12 cellular contexts compared by ENCODE assay signal in the genomic region with DNA sequence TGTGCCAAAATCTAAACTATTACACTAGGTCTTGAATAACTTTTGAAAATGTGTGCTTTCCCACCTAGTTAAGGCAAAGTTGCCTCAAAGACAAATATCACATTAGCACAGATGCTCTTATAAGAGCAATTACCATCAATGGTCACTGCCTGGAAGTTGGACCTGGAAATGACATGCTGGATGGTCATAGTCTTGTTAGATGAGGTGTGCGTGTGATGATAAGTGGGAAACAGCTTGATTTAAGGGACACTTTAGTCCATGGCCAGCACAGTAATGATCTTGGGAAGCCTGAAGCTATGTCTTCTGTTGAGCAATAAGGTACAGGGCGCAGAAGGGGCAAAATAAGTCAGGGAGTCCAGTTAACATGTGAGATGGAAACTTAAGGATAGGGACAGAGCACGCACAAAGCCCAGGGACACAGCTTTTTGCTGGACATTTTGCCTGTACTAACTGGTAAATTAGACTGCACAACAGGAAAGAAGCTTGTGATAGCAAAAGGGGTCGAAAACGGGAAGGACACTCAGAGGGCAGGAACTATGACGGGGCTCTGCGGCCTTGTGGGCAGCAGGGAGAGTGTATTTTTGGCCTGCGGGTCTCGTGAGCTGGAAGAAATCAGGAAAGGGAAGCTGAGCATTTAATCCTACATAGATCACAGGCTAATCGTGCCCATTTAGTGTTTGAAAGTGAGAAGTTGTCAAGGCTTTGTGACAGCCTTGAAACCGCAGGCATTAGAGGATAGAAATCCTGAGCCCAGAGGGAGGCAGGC.
DNase-seq lines count a peak whose midpoint lies in the region; ATAC-seq and TF ChIP-seq lines count a peak whose summit lies in the region.
"Had no signal": no experiment of that assay in that cellular context is flagged by ENCODE, and none has a peak within 500 bp of the region (broad histone marks: within the 10 kb centered on the region; RNA-seq: fewer than 3 reads in every experiment).

No MANE protein-coding gene starts in this region.

- intact Hi-C loops in left ventricle myocardium superior (cut with micrococcal nuclease) (no loop called here), Calu3 (cut with micrococcal nuclease; ENCODE audit: unreplicated experiment) (loop anchor here (5.0 kb wide), 1 partner anchor 67 kb away; a partner anchor contains a TSS)
- intact Hi-C loops in activated T-helper 2 cell treated with anti-CD3 and anti-CD28 coated beads, Interferon-gamma antibody, Interleukin-2, Interleukin-4, amounts not matched to agents 10 μg/mL and 5 μg/mL and 100 μg/mL, durations not matched to agents 14 hours and 24 hours and 36 hours (cut with micrococcal nuclease), result no loop called here

- H3K9me3 Mint-ChIP-seq in progenitor cell of endocrine pancreas (ENCODE audit: low read depth), result no peaks in the 10 kb centered on the region
- no peaks in the 10 kb centered on the region for H3K9me3 Mint-ChIP-seq in Calu3 (ENCODE audit: low read depth, unreplicated experiment)
- no peaks in the 10 kb centered on the region for H3K9me3 Mint-ChIP-seq in activated T-helper 2 cell treated with anti-CD3 and anti-CD28 coated beads, Interferon-gamma antibody, Interleukin-2, Interleukin-4, amounts not matched to agents 10 μg/mL and 5 μg/mL and 100 μg/mL, durations not matched to agents 14 hours and 24 hours and 36 hours

- H3K27me3 Mint-ChIP-seq in progenitor cell of endocrine pancreas (no peaks in the 10 kb centered on the region), Calu3 (ENCODE audit: unreplicated experiment) (no peaks in the 10 kb centered on the region)
- no peaks in the 10 kb centered on the region for H3K27me3 Mint-ChIP-seq in activated T-helper 2 cell treated with anti-CD3 and anti-CD28 coated beads, Interferon-gamma antibody, Interleukin-2, Interleukin-4, amounts not matched to agents 10 μg/mL and 5 μg/mL and 100 μg/mL, durations not matched to agents 14 hours and 24 hours and 36 hours (ENCODE audit: low read depth)

- CTCF ChIA-PET in Calu3 (lab: Charles Lee), result interaction anchor here (1.1 kb wide), 1 partner anchor 37 kb away, joined by 4 read pairs; no protein-coding TSS in a partner anchor

- peak; percentile 40 for DNase-seq in GF-D8 (lab: John Stamatoyannopoulos, UW)
- DNase-seq in SKM-1 treated with dmso at 0.1 percent for 144 hours (lab: John Stamatoyannopoulos, UW; ENCODE audit: unreplicated experiment), result peak; percentile 82
- peak; percentile 41 for DNase-seq in left ventricle myocardium superior
- no peak for DNase-seq in progenitor cell of endocrine pancreas (ENCODE audit: low spot score, unreplicated experiment)
- DNase-seq in Calu3, result no peak
- no peak for DNase-seq in activated T-helper 2 cell treated with anti-CD3 and anti-CD28 coated beads, Interferon-gamma antibody, Interleukin-2, Interleukin-4, amounts not matched to agents 10 μg/mL and 5 μg/mL and 100 μg/mL, durations not matched to agents 14 hours and 24 hours and 36 hours (ENCODE audit: low spot score)
- DNase-seq: activated naive CD4-positive, alpha-beta T cell treated with anti-CD3 and anti-CD28 coated beads, Interleukin-2, amount 50 U/mL, for 16 hours; NCI-H187 treated with DMSO at 0.1 percent for 48 hours; SHP77; stimulated activated CD4-positive, alpha-beta T cell treated with anti-CD3 and anti-CD28 coated beads, Interleukin-2, amount 100 ng/mL, for 24 hours had no signal

- H3K4me3 Mint-ChIP-seq in progenitor cell of endocrine pancreas (ENCODE audit: low read depth), result no peak overlapping the region
- no peak overlapping the region for H3K4me3 Mint-ChIP-seq in Calu3 (ENCODE audit: low read depth, unreplicated experiment)
- H3K4me3 Mint-ChIP-seq in activated T-helper 2 cell treated with anti-CD3 and anti-CD28 coated beads, Interferon-gamma antibody, Interleukin-2, Interleukin-4, amounts not matched to agents 10 μg/mL and 5 μg/mL and 100 μg/mL, durations not matched to agents 14 hours and 24 hours and 36 hours (ENCODE audit: low read depth), result no peak overlapping the region

- H3K27ac Mint-ChIP-seq in progenitor cell of endocrine pancreas (peak overlapping the region; percentile 79), Calu3 (ENCODE audit: unreplicated experiment) (no peak overlapping the region)
- no peak overlapping the region for H3K27ac Mint-ChIP-seq in activated T-helper 2 cell treated with anti-CD3 and anti-CD28 coated beads, Interferon-gamma antibody, Interleukin-2, Interleukin-4, amounts not matched to agents 10 μg/mL and 5 μg/mL and 100 μg/mL, durations not matched to agents 14 hours and 24 hours and 36 hours

- peak; percentile 74 for ATAC-seq in left ventricle myocardium superior
- ATAC-seq in HG03432 (IDR thresholded peaks at IDR 0.05; ENCODE audit: unreplicated experiment), result no peak
- no peak for ATAC-seq in GM18517 (IDR thresholded peaks at IDR 0.05; ENCODE audit: unreplicated experiment)

- BruUV-seq in Calu3 (replicated peaks; lab: Mats Ljungman, UMichigan), result no TSS peak

- TF ChIP-seq CTCF in progenitor cell of endocrine pancreas (IDR thresholded peaks at IDR 0.05; ENCODE audit: unreplicated experiment) (no peak), Calu3 (IDR thresholded peaks at IDR 0.05; ENCODE audit: unreplicated experiment) (no peak)

- H3K4me1 Mint-ChIP-seq in progenitor cell of endocrine pancreas (ENCODE audit: low read depth) (peaks cover 66% of the 10 kb centered on the region), Calu3 (ENCODE audit: low read depth, unreplicated experiment) (peaks cover 93% of the 10 kb centered on the region)
- H3K4me1 Mint-ChIP-seq in activated T-helper 2 cell treated with anti-CD3 and anti-CD28 coated beads, Interferon-gamma antibody, Interleukin-2, Interleukin-4, amounts not matched to agents 10 μg/mL and 5 μg/mL and 100 μg/mL, durations not matched to agents 14 hours and 24 hours and 36 hours (ENCODE audit: low read depth), result no peaks in the 10 kb centered on the region

- H3K36me3 Mint-ChIP-seq in progenitor cell of endocrine pancreas (ENCODE audit: insufficient read depth), result no peaks in the 10 kb centered on the region
- H3K36me3 Mint-ChIP-seq in Calu3 (ENCODE audit: insufficient read depth, unreplicated experiment), result peaks cover 5% of the 10 kb centered on the region
- no peaks in the 10 kb centered on the region for H3K36me3 Mint-ChIP-seq in activated T-helper 2 cell treated with anti-CD3 and anti-CD28 coated beads, Interferon-gamma antibody, Interleukin-2, Interleukin-4, amounts not matched to agents 10 μg/mL and 5 μg/mL and 100 μg/mL, durations not matched to agents 14 hours and 24 hours and 36 hours (ENCODE audit: low read depth)

Comparison
In these comparisons a context has a peak if more than half of its experiments do, and no peak if none do; other contexts are left out.
1. DNase-seq: peak in GF-D8 (single experiment), SKM-1 treated with dmso at 0.1 percent for 144 hours (single experiment) and left ventricle myocardium superior (single experiment); none in progenitor cell of endocrine pancreas (single experiment), Calu3 (single experiment) and activated T-helper 2 cell treated with anti-CD3 and anti-CD28 coated beads, Interferon-gamma antibody, Interleukin-2, Interleukin-4, amounts not matched to agents 10 μg/mL and 5 μg/mL and 100 μg/mL, durations not matched to agents 14 hours and 24 hours and 36 hours (single experiment).